12 cellular contexts compared by ENCODE assay signal in genomic region chr11:68469122-68469521, GRCh38. TPM values are rescaled to one million over a fixed set of nuclear protein-coding genes. Genes with fewer than 3 reads are reported as not detected.
DNase-seq lines count a peak whose midpoint lies in the region; ATAC-seq, FAIRE-seq and TF ChIP-seq lines count a peak whose summit lies in the region.
"Had no signal": no experiment of that assay in that cellular context is flagged by ENCODE, and none has a peak within 500 bp of the region (broad histone marks: within the 10 kb centered on the region; RNA-seq: fewer than 3 reads in every experiment).

No MANE protein-coding gene starts in this region.

- TF ChIP-seq CTCF in D721Med (IDR thresholded peaks at IDR 0.05; ENCODE audit: insufficient read depth, missing control alignments), result no peak

- POLR2A ChIA-PET in activated CD4-positive, alpha-beta memory T cell treated with anti-CD3 and anti-CD28 coated beads for 36 hours (lab: Charles Lee), result no interaction called here

- intact Hi-C loops in activated CD4-positive, alpha-beta memory T cell treated with anti-CD3 and anti-CD28 coated beads for 36 hours (cut with micrococcal nuclease), result loop anchor here (10.0 kb wide), 1 partner anchor 116 kb away; no protein-coding TSS in a partner anchor

- no peak for DNase-seq in activated naive CD8-positive, alpha-beta T cell treated with anti-CD3 and anti-CD28 coated beads, Interleukin-2, amount 50 U/mL, for 24 hours
- DNase-seq in activated CD4-positive, alpha-beta memory T cell treated with anti-CD3 and anti-CD28 coated beads for 36 hours, result no peak
- DNase-seq in iris pigment epithelial cell (ENCODE audit: low read depth), result peak; percentile 53
- no peak for DNase-seq in stimulated activated effector memory CD8-positive, alpha-beta T cell treated with anti-CD3 and anti-CD28 coated beads, Interleukin-12 subunit alpha, Interleukin-12 subunit beta, amount 100 ng/mL, for 72 hours (ENCODE audit: low spot score in 2 of 2)
- no peak for DNase-seq in GM19238 (ENCODE audit: insufficient read length, low spot score)
- no peak for DNase-seq in D721Med (ENCODE audit: insufficient read length, low spot score)
- DNase-seq: activated CD4-positive, alpha-beta T cell treated with anti-CD3 and anti-CD28 coated beads, Interleukin-2, amount 50 U/mL, for 4 hours; C1 segment of cervical spinal cord; NCI-H1417 had no signal

- H3K27ac Mint-ChIP-seq in activated naive CD8-positive, alpha-beta T cell, result peak overlapping the region; percentile 78
- H3K27ac Mint-ChIP-seq in activated naive CD8-positive, alpha-beta T cell treated with anti-CD3 and anti-CD28 coated beads, Interleukin-2, amount 50 U/mL, for 24 hours, result no peak overlapping the region
- peak overlapping the region; percentile 90 for H3K27ac Mint-ChIP-seq in activated CD4-positive, alpha-beta memory T cell treated with anti-CD3 and anti-CD28 coated beads for 36 hours
- H3K27ac Mint-ChIP-seq in stimulated activated effector memory CD8-positive, alpha-beta T cell treated with anti-CD3 and anti-CD28 coated beads, Interleukin-12 subunit alpha, Interleukin-12 subunit beta, amount 100 ng/mL, for 72 hours, result peak overlapping the region; percentile 66

- peaks cover 93% of the 10 kb centered on the region for H3K4me1 Mint-ChIP-seq in activated naive CD8-positive, alpha-beta T cell (ENCODE audit: low read depth)
- peaks cover 93% of the 10 kb centered on the region for H3K4me1 Mint-ChIP-seq in activated naive CD8-positive, alpha-beta T cell treated with anti-CD3 and anti-CD28 coated beads, Interleukin-2, amount 50 U/mL, for 24 hours
- H3K4me1 Mint-ChIP-seq in activated CD4-positive, alpha-beta memory T cell treated with anti-CD3 and anti-CD28 coated beads for 36 hours (ENCODE audit: low read depth), result peaks cover 89% of the 10 kb centered on the region
- peaks cover 87% of the 10 kb centered on the region for H3K4me1 Mint-ChIP-seq in stimulated activated effector memory CD8-positive, alpha-beta T cell treated with anti-CD3 and anti-CD28 coated beads, Interleukin-12 subunit alpha, Interleukin-12 subunit beta, amount 100 ng/mL, for 72 hours

- CTCF ChIA-PET in activated CD4-positive, alpha-beta memory T cell treated with anti-CD3 and anti-CD28 coated beads for 36 hours (lab: Charles Lee), result no interaction called here

- no peak for FAIRE-seq in D721Med (lab: Jason Lieb, UNC)
- FAIRE-seq: astrocyte had no signal

- ATAC-seq in activated naive CD8-positive, alpha-beta T cell treated with anti-CD3 and anti-CD28 coated beads, Interleukin-2, amount 50 U/mL, for 24 hours, result no peak
- no peak for ATAC-seq in stimulated activated effector memory CD8-positive, alpha-beta T cell treated with anti-CD3 and anti-CD28 coated beads, Interleukin-12 subunit alpha, Interleukin-12 subunit beta, amount 100 ng/mL, for 72 hours
- ATAC-seq in GM18858 (IDR thresholded peaks at IDR 0.05; ENCODE audit: unreplicated experiment), result no peak

- H3K27me3 Mint-ChIP-seq in activated naive CD8-positive, alpha-beta T cell, result no peaks in the 10 kb centered on the region
- no peaks in the 10 kb centered on the region for H3K27me3 Mint-ChIP-seq in activated naive CD8-positive, alpha-beta T cell treated with anti-CD3 and anti-CD28 coated beads, Interleukin-2, amount 50 U/mL, for 24 hours
- H3K27me3 Mint-ChIP-seq in activated CD4-positive, alpha-beta memory T cell treated with anti-CD3 and anti-CD28 coated beads for 36 hours, result no peaks in the 10 kb centered on the region

- H3K4me3 Mint-ChIP-seq in activated naive CD8-positive, alpha-beta T cell, result peak overlapping the region; percentile 58
- no peak overlapping the region for H3K4me3 Mint-ChIP-seq in activated naive CD8-positive, alpha-beta T cell treated with anti-CD3 and anti-CD28 coated beads, Interleukin-2, amount 50 U/mL, for 24 hours
- H3K4me3 Mint-ChIP-seq in activated CD4-positive, alpha-beta memory T cell treated with anti-CD3 and anti-CD28 coated beads for 36 hours, result no peak overlapping the region
- H3K4me3 Mint-ChIP-seq in stimulated activated effector memory CD8-positive, alpha-beta T cell treated with anti-CD3 and anti-CD28 coated beads, Interleukin-12 subunit alpha, Interleukin-12 subunit beta, amount 100 ng/mL, for 72 hours, result peak overlapping the region; percentile 67

- peaks cover 16% of the 10 kb centered on the region for H3K36me3 Mint-ChIP-seq in activated naive CD8-positive, alpha-beta T cell
- H3K36me3 Mint-ChIP-seq in activated naive CD8-positive, alpha-beta T cell treated with anti-CD3 and anti-CD28 coated beads, Interleukin-2, amount 50 U/mL, for 24 hours (ENCODE audit: low read depth), result peaks cover 30% of the 10 kb centered on the region
- H3K36me3 Mint-ChIP-seq in activated CD4-positive, alpha-beta memory T cell treated with anti-CD3 and anti-CD28 coated beads for 36 hours, result peaks cover 21% of the 10 kb centered on the region
- H3K36me3 Mint-ChIP-seq in stimulated activated effector memory CD8-positive, alpha-beta T cell treated with anti-CD3 and anti-CD28 coated beads, Interleukin-12 subunit alpha, Interleukin-12 subunit beta, amount 100 ng/mL, for 72 hours, result peaks cover 76% of the 10 kb centered on the region

- no peaks in the 10 kb centered on the region for H3K9me3 Mint-ChIP-seq in activated naive CD8-positive, alpha-beta T cell (ENCODE audit: low read depth)
- H3K9me3 Mint-ChIP-seq in activated naive CD8-positive, alpha-beta T cell treated with anti-CD3 and anti-CD28 coated beads, Interleukin-2, amount 50 U/mL, for 24 hours, result no peaks in the 10 kb centered on the region
- no peaks in the 10 kb centered on the region for H3K9me3 Mint-ChIP-seq in activated CD4-positive, alpha-beta memory T cell treated with anti-CD3 and anti-CD28 coated beads for 36 hours
- no peaks in the 10 kb centered on the region for H3K9me3 Mint-ChIP-seq in stimulated activated effector memory CD8-positive, alpha-beta T cell treated with anti-CD3 and anti-CD28 coated beads, Interleukin-12 subunit alpha, Interleukin-12 subunit beta, amount 100 ng/mL, for 72 hours

RNA-seq across cellular contexts. Expression of gene PPP6R3, which starts 8.6 kb away (rescaled TPM):
- total RNA-seq in activated CD4-positive, alpha-beta memory T cell treated with anti-CD3 and anti-CD28 coated beads for 36 hours, result 100 to 1,000 TPM; 108 to 110 TPM

Comparison
In these comparisons a context has a peak if more than half of its experiments do, and no peak if none do; other contexts are left out.
1. H3K4me3 Mint-ChIP-seq: peak in activated naive CD8-positive, alpha-beta T cell (single experiment) and stimulated activated effector memory CD8-positive, alpha-beta T cell treated with anti-CD3 and anti-CD28 coated beads, Interleukin-12 subunit alpha, Interleukin-12 subunit beta, amount 100 ng/mL, for 72 hours (single experiment); none in activated naive CD8-positive, alpha-beta T cell treated with anti-CD3 and anti-CD28 coated beads, Interleukin-2, amount 50 U/mL, for 24 hours (single experiment) and activated CD4-positive, alpha-beta memory T cell treated with anti-CD3 and anti-CD28 coated beads for 36 hours (single experiment).